Comparison of ENCODE assay signal across 11 cellular contexts in the genomic region with DNA sequence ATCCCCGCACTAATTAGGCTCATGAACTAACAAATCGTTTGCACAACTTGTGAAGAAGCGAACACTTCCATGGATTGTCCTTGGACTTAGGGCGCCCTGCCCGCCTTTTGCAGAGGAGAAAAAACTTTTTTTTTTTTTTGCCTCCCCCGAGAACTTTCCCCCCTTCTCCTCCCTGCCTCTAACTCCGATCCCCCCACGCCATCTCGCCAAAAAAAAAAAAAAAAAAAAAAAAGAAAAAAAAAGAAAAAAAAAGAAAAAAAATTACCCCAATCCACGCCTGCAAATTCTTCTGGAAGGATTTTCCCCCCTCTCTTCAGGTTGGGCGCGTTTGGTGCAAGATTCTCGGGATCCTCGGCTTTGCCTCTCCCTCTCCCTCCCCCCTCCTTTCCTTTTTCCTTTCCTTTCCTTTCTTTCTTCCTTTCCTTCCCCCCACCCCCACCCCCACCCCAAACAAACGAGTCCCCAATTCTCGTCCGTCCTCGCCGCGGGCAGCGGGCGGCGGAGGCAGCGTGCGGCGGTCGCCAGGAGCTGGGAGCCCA. TPM values are rescaled to one million over a fixed set of nuclear protein-coding genes. Genes with fewer than 3 reads are reported as not detected.
DNase-seq lines count a peak whose midpoint lies in the region; ATAC-seq and TF ChIP-seq lines count a peak whose summit lies in the region.
"Had no signal": no experiment of that assay in that cellular context is flagged by ENCODE, and none has a peak within 500 bp of the region (broad histone marks: within the 10 kb centered on the region; RNA-seq: fewer than 3 reads in every experiment).

A gene (plus strand): TSS at position 41 of the 539 bp plus-strand sequence. CDS start 522 bp downstream, outside the sequence.

- WGBS in lower leg skin, 2 donors, result 1% methylated on average over 27 of the region's 27 CpGs
- WGBS in prostate gland, result 9% methylated on average over 27 of the region's 27 CpGs

- H3K4me3 ChIP-seq in lower leg skin (ENCODE audit: low read depth, poor library complexity, severe bottlenecking), result peak within 1 kb of the TSS; percentile 64
- H3K4me3 ChIP-seq in thoracic aorta, result peak within 1 kb of the TSS; percentile 65
- H3K4me3 ChIP-seq in prostate gland, result peak within 1 kb of the TSS in 1 of 2 donors; percentile 8

- no peaks in the 10 kb centered on the region for H3K9me3 Mint-ChIP-seq in activated T-cell treated with anti-CD3 and anti-CD28 coated beads, Interleukin-2, amount 50 U/mL, for 4 hours
- H3K9me3 Mint-ChIP-seq in brain, result peaks cover 0 to 10% (median 0%) of the 10 kb centered on the region in 5 experiments
- H3K9me3 Mint-ChIP-seq: natural killer cell had no signal

- H3K9me3 ChIP-seq in thoracic aorta (no peaks in the 10 kb centered on the region), prostate gland (no peaks in the 10 kb centered on the region)

- intact Hi-C loops in lower leg skin (cut with DNase I; ENCODE audit: low total_unique reads) (loop anchor here (10.0 kb wide), 1 partner anchor 212 kb away; no protein-coding TSS in a partner anchor), prostate gland (cut with DNase I) (no loop called here)

- H3K27me3 Mint-ChIP-seq in activated T-cell treated with anti-CD3 and anti-CD28 coated beads, Interleukin-2, amount 50 U/mL, for 4 hours (ENCODE audit: low read depth), result peaks cover 80% of the 10 kb centered on the region
- peaks cover 92% of the 10 kb centered on the region for H3K27me3 Mint-ChIP-seq in brain

- no peak for DNase-seq in activated T-cell treated with anti-CD3 and anti-CD28 coated beads, Interleukin-2, amount 50 U/mL, for 4 hours
- DNase-seq in activated T-cell treated with anti-CD3 and anti-CD28 coated beads for 4 hours (no peak), lower leg skin (ENCODE audit: low spot score in 2 of 2) (no peak), thoracic aorta (ENCODE audit: low spot score) (no peak), DMS114 treated with DMSO at 0.1 percent for 48 hours (lab: John Stamatoyannopoulos, UW; ENCODE audit: unreplicated experiment) (no peak), DMS153 treated with DMSO at 0.1 percent for 48 hours (lab: John Stamatoyannopoulos, UW; ENCODE audit: unreplicated experiment) (no peak), prostate gland (ENCODE audit: low spot score) (no peak)
- DNase-seq: cerebellar nuclear complex, natural killer cell had no signal

- TF ChIP-seq POLR2A in lower leg skin (IDR thresholded peaks at IDR 0.05), result peak in 1 of 2 donors; percentile 7
- no peak for TF ChIP-seq POLR2A in prostate gland (IDR thresholded peaks at IDR 0.05)

- H3K27me3 ChIP-seq in thoracic aorta (replicated peaks; ENCODE audit: insufficient read depth) (peaks cover 28% of the 10 kb centered on the region), prostate gland (replicated peaks; ENCODE audit: insufficient read depth) (peaks cover 68% of the 10 kb centered on the region)

- H3K27ac ChIP-seq in thoracic aorta (no peak within 1 kb of the TSS), prostate gland (no peak within 1 kb of the TSS)

- peaks cover 22% of the 10 kb centered on the region for H3K4me1 Mint-ChIP-seq in activated T-cell treated with anti-CD3 and anti-CD28 coated beads, Interleukin-2, amount 50 U/mL, for 4 hours (ENCODE audit: low read depth)
- H3K4me1 Mint-ChIP-seq in brain, result peaks cover 52% of the 10 kb centered on the region

- H3K4me3 Mint-ChIP-seq in activated T-cell treated with anti-CD3 and anti-CD28 coated beads, Interleukin-2, amount 50 U/mL, for 4 hours, result peak within 1 kb of the TSS; percentile 40
- H3K4me3 Mint-ChIP-seq in brain, result peak within 1 kb of the TSS; percentile 90 to 97 (median 95)
- H3K4me3 Mint-ChIP-seq: natural killer cell had no signal

- H3K36me3 ChIP-seq in thoracic aorta (no peaks in the 10 kb centered on the region), prostate gland (no peaks in the 10 kb centered on the region)

- ATAC-seq in activated T-cell treated with anti-CD3 and anti-CD28 coated beads, Interleukin-2, amount 50 U/mL, for 4 hours, result no peak
- no peak for ATAC-seq in thoracic aorta (ENCODE audit: insufficient number of reproducible peaks, low FRiP score, low read depth)
- ATAC-seq: natural killer cell had no signal

- TF ChIP-seq CTCF in brain (conservative IDR thresholded peaks at IDR 0.05) (no peak), lower leg skin (IDR thresholded peaks at IDR 0.05) (no peak), thoracic aorta (IDR thresholded peaks at IDR 0.05) (no peak), prostate gland (IDR thresholded peaks at IDR 0.05) (no peak)

- no peaks in the 10 kb centered on the region for H3K36me3 Mint-ChIP-seq in activated T-cell treated with anti-CD3 and anti-CD28 coated beads, Interleukin-2, amount 50 U/mL, for 4 hours (ENCODE audit: insufficient read depth)
- no peaks in the 10 kb centered on the region for H3K36me3 Mint-ChIP-seq in brain
- H3K36me3 Mint-ChIP-seq: natural killer cell had no signal

- H3K4me1 ChIP-seq in thoracic aorta (ENCODE audit: control insufficient read depth in 1 of 2, low read depth in 2 of 2) (peaks cover 25 to 31% of the 10 kb centered on the region in 2 donors), prostate gland (replicated peaks) (no peaks in the 10 kb centered on the region)

- peak within 1 kb of the TSS; percentile 89 to 100 (median 94) for H3K27ac Mint-ChIP-seq in brain
- H3K27ac Mint-ChIP-seq: natural killer cell had no signal

RNA-seq across cellular contexts. Expression of the gene that starts here (rescaled TPM):
- not detected for total RNA-seq in activated T-cell treated with anti-CD3 and anti-CD28 coated beads, Interleukin-2, amount 50 U/mL, for 4 hours
- 11.4 TPM for polyA plus RNA-seq in brain (ENCODE audit: insufficient read depth, low read depth, low replicate concordance)
- total RNA-seq in lower leg skin (10 to 100 TPM in 1 of 4 donors, 1 to 10 TPM in 3; 3.7 to 10.4 (median 7.2) TPM), thoracic aorta (not detected), prostate gland (1 to 10 TPM in 1 of 2 donors, under 1 TPM in 1; 0.05 to 1.5 TPM)
- total RNA-seq: natural killer cell; T-helper 1 cell treated with Interleukin-12 subunit alpha and Interleukin-12 subunit beta and Interleukin-4 antibody, amounts not matched to agents 30 ng/mL and 1 ng/mL, for 36 hours had no signal
